In the genomic region with DNA sequence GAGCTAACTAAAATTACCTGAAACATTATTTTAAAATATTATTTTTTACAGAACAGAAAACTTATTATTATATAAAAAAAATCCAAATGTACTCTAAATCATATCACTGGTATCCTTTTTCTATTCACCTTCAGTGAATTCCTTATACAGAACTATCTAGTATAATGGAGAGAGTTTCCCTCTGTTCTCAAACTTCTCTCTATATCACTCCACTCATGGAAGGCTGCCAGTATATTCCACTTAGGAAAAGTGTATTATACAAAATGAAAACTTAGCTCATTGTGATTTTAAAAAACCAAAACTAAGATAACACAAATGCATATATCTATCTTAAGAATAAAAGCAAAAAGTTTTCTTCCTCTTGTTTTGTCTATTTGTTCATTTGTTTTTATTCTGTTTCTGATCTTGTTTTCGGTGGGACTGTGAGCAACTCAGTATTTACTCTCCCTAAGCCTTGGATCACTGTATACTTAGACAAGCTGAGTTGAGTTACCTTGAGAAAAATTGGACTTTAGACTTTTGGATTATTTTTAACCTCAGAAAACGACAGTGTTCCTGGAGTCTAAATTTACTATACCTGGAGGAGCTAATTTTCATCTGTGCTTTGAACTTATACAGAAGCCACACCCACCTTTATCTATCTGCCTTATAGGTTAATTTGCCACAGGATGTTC, we compare ENCODE assay signal across 32 cellular contexts.
"Had no signal": no experiment of that assay in that cellular context is flagged by ENCODE, and none has a peak within 500 bp of the region (broad histone marks: within the 10 kb centered on the region; RNA-seq: fewer than 3 reads in every experiment).

No MANE protein-coding gene starts in this region.

- H3K4me1 Mint-ChIP-seq: activated B cell treated with CpG ODN at 0.5 μM for 24 hours; activated CD4-positive, alpha-beta T cell treated with anti-CD3 and anti-CD28 coated beads, Interleukin-2, amount 10 ng/mL, durations not matched to agents 24 days and 14 days; activated naive CD4-positive, alpha-beta T cell treated with anti-CD3 and anti-CD28 coated beads, Interleukin-2, amount 10 ng/mL, durations not matched to agents 7 days and 5 days; activated naive CD4-positive, alpha-beta T cell treated with anti-CD3 and anti-CD28 coated beads, Interleukin-2, amount 50 U/mL, for 24 hours; activated naive CD8-positive, alpha-beta T cell treated with anti-CD3 and anti-CD28 coated beads, Interleukin-2, amount 10 ng/mL, durations not matched to agents 7 days and 5 days; activated naive CD8-positive, alpha-beta T cell treated with anti-CD3 and anti-CD28 coated beads, Interleukin-2, amount 50 U/mL, for 24 hours; T-cell had no signal

- H3K4me1 ChIP-seq: ascending aorta, breast epithelium had no signal

- H3K27me3 ChIP-seq: ascending aorta, brain microvascular endothelial cell, breast epithelium had no signal

- H3K27ac ChIP-seq: ascending aorta, brain microvascular endothelial cell, breast epithelium, VCaP had no signal

- ATAC-seq: activated CD8-positive, alpha-beta T cell treated with anti-CD3 and anti-CD28 coated beads for 36 hours; activated naive CD8-positive, alpha-beta T cell treated with anti-CD3 and anti-CD28 coated beads, Interleukin-2, amount 50 U/mL, for 24 hours; T-cell had no signal

- H3K36me3 ChIP-seq: ascending aorta, brain microvascular endothelial cell, breast epithelium had no signal

- H3K4me3 ChIP-seq: ascending aorta, breast epithelium had no signal

- H3K27ac Mint-ChIP-seq: activated B cell treated with CpG ODN at 0.5 μM for 24 hours; activated CD4-positive, alpha-beta memory T cell treated with anti-CD3 and anti-CD28 coated beads for 36 hours; activated CD4-positive, alpha-beta T cell treated with anti-CD3 and anti-CD28 coated beads, Interleukin-2, amount 10 ng/mL, durations not matched to agents 24 days and 14 days; activated CD8-positive, alpha-beta T cell treated with anti-CD3 and anti-CD28 coated beads for 36 hours; activated naive CD4-positive, alpha-beta T cell treated with anti-CD3 and anti-CD28 coated beads, Interleukin-2, amount 10 ng/mL, durations not matched to agents 7 days and 5 days; activated naive CD4-positive, alpha-beta T cell treated with anti-CD3 and anti-CD28 coated beads, Interleukin-2, amount 50 U/mL, for 24 hours; activated naive CD8-positive, alpha-beta T cell; activated naive CD8-positive, alpha-beta T cell treated with anti-CD3 and anti-CD28 coated beads, Interleukin-2, amount 10 ng/mL, durations not matched to agents 7 days and 5 days; activated naive CD8-positive, alpha-beta T cell treated with anti-CD3 and anti-CD28 coated beads, Interleukin-2, amount 50 U/mL, for 24 hours; activated T-cell treated with anti-CD3 and anti-CD28 coated beads, Interleukin-2, amount 50 U/mL, for 24 hours; activated T-helper 2 cell treated with anti-CD3 and anti-CD28 coated beads, Interferon-gamma antibody, Interleukin-2, Interleukin-4, amounts not matched to agents 10 μg/mL and 5 μg/mL and 100 μg/mL, durations not matched to agents 14 hours and 24 hours and 36 hours; T-cell; T-helper 2 cell treated with Interferon-gamma antibody and Interleukin-4, amounts not matched to agents 5 μg/mL and 100 μg/mL, for 36 hours had no signal

- H3K4me3 Mint-ChIP-seq: activated B cell treated with CpG ODN at 0.5 μM for 24 hours; activated CD4-positive, alpha-beta memory T cell treated with anti-CD3 and anti-CD28 coated beads for 36 hours; activated CD4-positive, alpha-beta T cell treated with anti-CD3 and anti-CD28 coated beads, Interleukin-2, amount 10 ng/mL, durations not matched to agents 24 days and 14 days; activated CD8-positive, alpha-beta T cell treated with anti-CD3 and anti-CD28 coated beads for 36 hours; activated naive CD4-positive, alpha-beta T cell treated with anti-CD3 and anti-CD28 coated beads, Interleukin-2, amount 10 ng/mL, durations not matched to agents 7 days and 5 days; activated naive CD4-positive, alpha-beta T cell treated with anti-CD3 and anti-CD28 coated beads, Interleukin-2, amount 50 U/mL, for 24 hours; activated naive CD8-positive, alpha-beta T cell; activated naive CD8-positive, alpha-beta T cell treated with anti-CD3 and anti-CD28 coated beads, Interleukin-2, amount 10 ng/mL, durations not matched to agents 7 days and 5 days; activated naive CD8-positive, alpha-beta T cell treated with anti-CD3 and anti-CD28 coated beads, Interleukin-2, amount 50 U/mL, for 24 hours; activated T-cell treated with anti-CD3 and anti-CD28 coated beads, Interleukin-2, amount 50 U/mL, for 24 hours; T-cell; T-helper 2 cell treated with Interferon-gamma antibody and Interleukin-4, amounts not matched to agents 5 μg/mL and 100 μg/mL, for 36 hours had no signal

- H3K36me3 Mint-ChIP-seq: activated CD4-positive, alpha-beta memory T cell treated with anti-CD3 and anti-CD28 coated beads for 36 hours; activated naive CD4-positive, alpha-beta T cell treated with anti-CD3 and anti-CD28 coated beads, Interleukin-2, amount 10 ng/mL, durations not matched to agents 7 days and 5 days; activated naive CD4-positive, alpha-beta T cell treated with anti-CD3 and anti-CD28 coated beads, Interleukin-2, amount 50 U/mL, for 24 hours; activated naive CD8-positive, alpha-beta T cell; activated naive CD8-positive, alpha-beta T cell treated with anti-CD3 and anti-CD28 coated beads, Interleukin-2, amount 10 ng/mL, durations not matched to agents 7 days and 5 days; T-cell had no signal

- H3K9me3 ChIP-seq: ascending aorta, breast epithelium had no signal

- FAIRE-seq: TTC549 had no signal

- DNase-seq: activated B cell treated with CpG ODN at 0.5 μM for 24 hours; activated CD4-positive, alpha-beta memory T cell treated with anti-CD3 and anti-CD28 coated beads for 36 hours; activated CD4-positive, alpha-beta T cell treated with anti-CD3 and anti-CD28 coated beads for 4 hours; activated CD4-positive, alpha-beta T cell treated with anti-CD3 and anti-CD28 coated beads, Interleukin-2, amount 10 ng/mL, durations not matched to agents 24 days and 14 days; activated CD4-positive, alpha-beta T cell treated with anti-CD3 and anti-CD28 coated beads, Interleukin-2, amount 50 U/mL, for 1 hour; activated CD4-positive, alpha-beta T cell treated with anti-CD3 and anti-CD28 coated beads, Interleukin-2, amount 50 U/mL, for 4 hours; activated CD4-positive, CD25-positive, alpha-beta regulatory T cell treated with anti-CD3 and anti-CD28 coated beads, Interleukin-2, amount 50 U/mL, for 72 hours; activated CD8-positive, alpha-beta memory T cell treated with anti-CD3 and anti-CD28 coated beads, Interleukin-2, amount 50 U/mL, for 4 hours; activated CD8-positive, alpha-beta T cell treated with anti-CD3 and anti-CD28 coated beads for 36 hours; activated effector memory CD4-positive, alpha-beta T cell treated with Interleukin-2 at 50 U/mL for 16 hours; activated gamma-delta T cell; activated naive CD4-positive, alpha-beta T cell treated with anti-CD3 and anti-CD28 coated beads, Interleukin-2, amount 10 ng/mL, durations not matched to agents 7 days and 5 days; activated naive CD4-positive, alpha-beta T cell treated with Interleukin-2 at 50 U/mL for 16 hours; activated naive CD8-positive, alpha-beta T cell treated with anti-CD3 and anti-CD28 coated beads, Interleukin-2, amount 10 ng/mL, durations not matched to agents 7 days and 5 days; activated naive CD8-positive, alpha-beta T cell treated with anti-CD3 and anti-CD28 coated beads, Interleukin-2, amount 50 U/mL, for 24 hours; activated T-cell treated with anti-CD3 and anti-CD28 coated beads, Interleukin-2, amount 50 U/mL, for 24 hours; activated T-cell treated with anti-CD3 and anti-CD28 coated beads, Interleukin-2, amount 50 U/mL, for 48 hours; amygdala; anterior cingulate cortex; brain microvascular endothelial cell; central memory CD4-positive, alpha-beta T cell; T-cell; T-helper 2 cell; T-helper 9 cell had no signal
